Comparison of ENCODE assay signal across 9 cellular contexts in genomic region chr9:21153688-21154608, GRCh38. TPM values are rescaled to one million over a fixed set of nuclear protein-coding genes. Genes with fewer than 3 reads are reported as not detected.
DNase-seq lines count a peak whose midpoint lies in the region; ATAC-seq and TF ChIP-seq lines count a peak whose summit lies in the region.
"Had no signal": no experiment of that assay in that cellular context is flagged by ENCODE, and none has a peak within 500 bp of the region (broad histone marks: within the 10 kb centered on the region; RNA-seq: fewer than 3 reads in every experiment).

No MANE protein-coding gene starts in this region.

- H3K9me3 Mint-ChIP-seq in stimulated activated effector memory CD8-positive, alpha-beta T cell treated with anti-CD3 and anti-CD28 coated beads, Interleukin-12 subunit alpha, Interleukin-12 subunit beta, amount 100 ng/mL, for 72 hours = no peaks in the 10 kb centered on the region

- H3K36me3 Mint-ChIP-seq in stimulated activated effector memory CD8-positive, alpha-beta T cell treated with anti-CD3 and anti-CD28 coated beads, Interleukin-12 subunit alpha, Interleukin-12 subunit beta, amount 100 ng/mL, for 72 hours = peaks cover 6% of the 10 kb centered on the region

- no peaks in the 10 kb centered on the region for H3K36me3 ChIP-seq in Panc1 (ENCODE audit: control insufficient read depth, insufficient read depth, low read length)

- BruUV-seq in Panc1 (replicated peaks; lab: Mats Ljungman, UMichigan) = no TSS peak

- in situ Hi-C loops in Panc1 (cut with HindIII; ENCODE audit: low pct_unique_long_range_greater_than_20kb, low sequenced_read_pairs) = no loop called here

- H3K4me3 ChIP-seq in Panc1 (ENCODE audit: low read depth in 2 of 2, low read length in 2 of 2) = no peak overlapping the region
- H3K4me3 ChIP-seq: lung had no signal

- H3K27ac Mint-ChIP-seq in stimulated activated effector memory CD8-positive, alpha-beta T cell treated with anti-CD3 and anti-CD28 coated beads, Interleukin-12 subunit alpha, Interleukin-12 subunit beta, amount 100 ng/mL, for 72 hours = no peak overlapping the region

- peaks cover 6% of the 10 kb centered on the region for H3K4me1 Mint-ChIP-seq in stimulated activated effector memory CD8-positive, alpha-beta T cell treated with anti-CD3 and anti-CD28 coated beads, Interleukin-12 subunit alpha, Interleukin-12 subunit beta, amount 100 ng/mL, for 72 hours

- CTCF ChIA-PET in Panc1 (lab: Charles Lee) = no interaction called here

- intact Hi-C loops in Panc1 (cut with micrococcal nuclease; ENCODE audit: unreplicated experiment) = no loop called here

- TF ChIP-seq CTCF in Panc1 (IDR thresholded peaks at IDR 0.05) = peak; percentile 18; the same call in 1 of the 2 replicates

- no peak overlapping the region for H3K27ac ChIP-seq in Panc1 (ENCODE audit: low read length)

- H3K9me3 ChIP-seq in Panc1 (ENCODE audit: control insufficient read depth, insufficient read depth, low read depth, low read length) = no peaks in the 10 kb centered on the region

- DNase-seq in ELR (ENCODE audit: low read depth) (peak; percentile 56), Panc1 (ENCODE audit: low read depth, low spot score) (peak; percentile 0), glomerular endothelial cell (ENCODE audit: extremely low read depth, low read depth, low spot score) (peak; percentile 18), NCI-H146 treated with DMSO at 0.1 percent for 48 hours (lab: John Stamatoyannopoulos, UW; ENCODE audit: unreplicated experiment) (no peak)
- no peak for DNase-seq in stimulated activated effector memory CD8-positive, alpha-beta T cell treated with anti-CD3 and anti-CD28 coated beads, Interleukin-12 subunit alpha, Interleukin-12 subunit beta, amount 100 ng/mL, for 72 hours (ENCODE audit: low spot score in 2 of 2)
- no peak for DNase-seq in NK-92 treated with Interleukin-12 subunit alpha and Interleukin-12 subunit beta, amount 100 ng/mL, for 24 hours (lab: John Stamatoyannopoulos, UW)

- no peaks in the 10 kb centered on the region for H3K27me3 ChIP-seq in Panc1 (ENCODE audit: control insufficient read depth, insufficient read depth, low read length)

- ATAC-seq in GM19438 (IDR thresholded peaks at IDR 0.05; ENCODE audit: low read depth, unreplicated experiment) (peak; percentile 90), HG03342 (IDR thresholded peaks at IDR 0.05; ENCODE audit: unreplicated experiment) (peak; percentile 78), Panc1 (no peak)
- ATAC-seq in stimulated activated effector memory CD8-positive, alpha-beta T cell treated with anti-CD3 and anti-CD28 coated beads, Interleukin-12 subunit alpha, Interleukin-12 subunit beta, amount 100 ng/mL, for 72 hours = peak; percentile 74

- H3K4me3 Mint-ChIP-seq in stimulated activated effector memory CD8-positive, alpha-beta T cell treated with anti-CD3 and anti-CD28 coated beads, Interleukin-12 subunit alpha, Interleukin-12 subunit beta, amount 100 ng/mL, for 72 hours = no peak overlapping the region

- no peaks in the 10 kb centered on the region for H3K4me1 ChIP-seq in Panc1 (ENCODE audit: control insufficient read depth, insufficient read depth, low read length)

- POLR2A ChIA-PET in Panc1 (lab: Charles Lee) = no interaction called here

RNA-seq across cellular contexts. Expression of gene IFNW1, which starts 12.3 kb away (rescaled TPM):
- total RNA-seq in Panc1 (2021; ENCODE audit: unreplicated experiment) (not detected), glomerular endothelial cell (not detected in 2 replicates)
- not detected for polyA plus RNA-seq in Panc1 (2012; ENCODE audit: insufficient read length)
- total RNA-seq: lung had no signal
- polyA plus RNA-seq: lung had no signal

RNA-seq across cellular contexts. Expression of gene IFNA21, which starts 12.5 kb away (rescaled TPM):
- total RNA-seq in Panc1 (2021; ENCODE audit: unreplicated experiment) (not detected), glomerular endothelial cell (not detected in 2 replicates)
- not detected for polyA plus RNA-seq in Panc1 (2012; ENCODE audit: insufficient read length)
- total RNA-seq: lung had no signal
- polyA plus RNA-seq: lung had no signal

RNA-seq across cellular contexts. Expression of gene IFNA4, which starts 33.4 kb away (rescaled TPM):
- total RNA-seq in Panc1 (2021; ENCODE audit: unreplicated experiment) (not detected), glomerular endothelial cell (not detected in 2 replicates)
- polyA plus RNA-seq in Panc1 (2012; ENCODE audit: insufficient read length) = not detected
- total RNA-seq: lung had no signal
- polyA plus RNA-seq: lung had no signal

RNA-seq across cellular contexts. Expression of gene IFNA7, which starts 48.1 kb away (rescaled TPM):
- total RNA-seq in Panc1 (2021; ENCODE audit: unreplicated experiment) = not detected
- polyA plus RNA-seq in Panc1 (2012; ENCODE audit: insufficient read length) = not detected
- not detected in 2 replicates for total RNA-seq in glomerular endothelial cell
- total RNA-seq: lung had no signal
- polyA plus RNA-seq: lung had no signal

RNA-seq across cellular contexts. Expression of gene IFNA10, which starts 53.0 kb away (rescaled TPM):
- not detected for total RNA-seq in Panc1 (2021; ENCODE audit: unreplicated experiment)
- polyA plus RNA-seq in Panc1 (2012; ENCODE audit: insufficient read length) = not detected
- total RNA-seq in glomerular endothelial cell = not detected in 2 replicates
- total RNA-seq: lung had no signal
- polyA plus RNA-seq: lung had no signal

Comparison
In these comparisons a context has a peak if more than half of its experiments do, and no peak if none do; other contexts are left out.
1. DNase-seq: peak in ELR (single experiment), Panc1 (single experiment) and glomerular endothelial cell (single experiment); none in stimulated activated effector memory CD8-positive, alpha-beta T cell treated with anti-CD3 and anti-CD28 coated beads, Interleukin-12 subunit alpha, Interleukin-12 subunit beta, amount 100 ng/mL, for 72 hours (0 of 2), NCI-H146 treated with DMSO at 0.1 percent for 48 hours (single experiment) and NK-92 treated with Interleukin-12 subunit alpha and Interleukin-12 subunit beta, amount 100 ng/mL, for 24 hours (single experiment).